In genomic region chr11:67982255-67982857, GRCh38 we compare ENCODE assay signal across 9 cellular contexts. TPM values are rescaled to one million over a fixed set of nuclear protein-coding genes. Genes with fewer than 3 reads are reported as not detected.
"Had no signal": no experiment of that assay in that cellular context is flagged by ENCODE, and none has a peak within 500 bp of the region (broad histone marks: within the 10 kb centered on the region; RNA-seq: fewer than 3 reads in every experiment).

No MANE protein-coding gene starts in this region.

RNA-seq across cellular contexts. Expression of gene ALDH3B1, which starts 27.8 kb away (rescaled TPM):
- total RNA-seq: activated CD4-positive, alpha-beta memory T cell treated with anti-CD3 and anti-CD28 coated beads for 36 hours; activated CD4-positive, alpha-beta memory T cell treated with anti-CD3 and anti-CD28 coated beads, Interleukin-2, amount 10 ng/mL, durations not matched to agents 7 days and 5 days; activated CD4-positive, alpha-beta T cell treated with anti-CD3 and anti-CD28 coated beads for 36 hours; activated CD4-positive, alpha-beta T cell treated with anti-CD3 and anti-CD28 coated beads, Interleukin-2, amount 10 ng/mL, durations not matched to agents 24 days and 14 days; activated CD8-positive, alpha-beta memory T cell treated with anti-CD3 and anti-CD28 coated beads for 36 hours; activated CD8-positive, alpha-beta memory T cell treated with anti-CD3 and anti-CD28 coated beads, Interleukin-2, amount 10 ng/mL, durations not matched to agents 7 days and 5 days; activated CD8-positive, alpha-beta T cell treated with anti-CD3 and anti-CD28 coated beads, Interleukin-2, amount 10 ng/mL, durations not matched to agents 7 days and 5 days; T-helper 1 cell treated with Interleukin-12 subunit alpha and Interleukin-12 subunit beta and Interleukin-4 antibody, amounts not matched to agents 30 ng/mL and 1 ng/mL, for 36 hours; T-helper 2 cell treated with Interferon-gamma antibody and Interleukin-4, amounts not matched to agents 100 ng/mL and 5 ng/mL, for 36 hours had no signal
